Comparison of ENCODE assay signal across 18 cellular contexts in the genomic region with DNA sequence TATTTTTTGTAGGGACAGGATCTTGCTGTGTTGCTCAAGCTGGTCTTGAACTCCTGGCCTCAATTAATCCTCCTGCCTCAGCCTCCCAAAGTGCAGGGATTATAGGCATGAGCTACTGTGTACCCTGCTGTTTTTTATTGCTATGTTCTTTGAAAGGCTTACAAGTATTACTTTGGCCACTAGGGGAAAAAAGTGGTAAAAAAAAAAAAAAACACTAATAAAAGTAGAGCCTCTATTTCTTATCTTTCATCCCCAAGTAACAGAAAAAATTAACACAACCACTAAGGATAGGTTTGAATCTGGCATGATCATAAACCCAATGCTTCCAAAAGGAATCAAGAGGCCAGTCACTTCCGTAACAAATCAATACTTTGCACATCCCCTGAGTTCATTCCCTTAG. TPM values are rescaled to one million over a fixed set of nuclear protein-coding genes. Genes with fewer than 3 reads are reported as not detected.
DNase-seq lines count a peak whose midpoint lies in the region; ATAC-seq, FAIRE-seq and TF ChIP-seq lines count a peak whose summit lies in the region.
"Had no signal": no experiment of that assay in that cellular context is flagged by ENCODE, and none has a peak within 500 bp of the region (broad histone marks: within the 10 kb centered on the region; RNA-seq: fewer than 3 reads in every experiment).

No MANE protein-coding gene starts in this region.

- no peak overlapping the region for H2AFZ ChIP-seq in osteoblast (ENCODE audit: low read length)

- H4K20me1 ChIP-seq in osteoblast (ENCODE audit: insufficient read depth, low read length): peaks cover 13% of the 10 kb centered on the region

- DNase-seq in ELR (ENCODE audit: low read depth): peak; percentile 23
- no peak for DNase-seq in NB4 (ENCODE audit: low read depth)
- no peak for DNase-seq in colonic mucosa
- peak; percentile 46 for DNase-seq in osteoblast (ENCODE audit: insufficient read length, low spot score, missing footprints)
- DNase-seq in activated T-cell treated with anti-CD3 and anti-CD28 coated beads, Interleukin-2, amount 50 U/mL, for 1 hour: no peak
- no peak for DNase-seq in superior temporal gyrus (ENCODE audit: extremely low spot score)
- no peak for DNase-seq in GM12891 (ENCODE audit: insufficient read length, low spot score)
- DNase-seq: activated CD4-positive, alpha-beta T cell treated with anti-CD3 and anti-CD28 coated beads, Interleukin-2, amount 50 U/mL, for 4 hours; dermis blood vessel endothelial cell; DMS 273 treated with DMSO at 0.1 percent for 48 hours; left cardiac atrium; NCI-H2081 treated with DMSO at 0.1 percent for 48 hours; thyroid gland had no signal

- no peak overlapping the region for H3K9ac ChIP-seq in colonic mucosa (ENCODE audit: low read depth in 2 of 2, low read length in 2 of 2)

- no peak for FAIRE-seq in GM12891 (lab: Jason Lieb, UNC)
- FAIRE-seq: GM18507 had no signal

- peaks cover 24% of the 10 kb centered on the region for H3K79me2 ChIP-seq in osteoblast (ENCODE audit: insufficient read depth, low read length)

- H3K27ac ChIP-seq in colonic mucosa: no peak overlapping the region
- H3K27ac ChIP-seq in osteoblast (ENCODE audit: low read depth, low read length): no peak overlapping the region
- H3K27ac ChIP-seq: gastroesophageal sphincter, thyroid gland had no signal

- H3K4me3 ChIP-seq in NB4 (ENCODE audit: low read depth, low read length) (no peak overlapping the region), colonic mucosa (no peak overlapping the region), osteoblast (ENCODE audit: insufficient read depth, low read length) (no peak overlapping the region)
- H3K4me3 ChIP-seq: gastroesophageal sphincter, thyroid gland had no signal

- TF ChIP-seq CTCF in NB4 (IDR thresholded peaks at IDR 0.05; ENCODE audit: low read depth, low read length) (peak; percentile 11), colonic mucosa (IDR thresholded peaks at IDR 0.05) (peak; percentile 16), osteoblast (IDR thresholded peaks at IDR 0.05; ENCODE audit: extremely low read depth, low read depth, low read length) (peak; percentile 41)

- intact Hi-C loops in colonic mucosa (cut with DNase I): no loop called here

- no peaks in the 10 kb centered on the region for H3K9me3 ChIP-seq in colonic mucosa
- no peaks in the 10 kb centered on the region for H3K9me3 ChIP-seq in osteoblast (ENCODE audit: low read depth, low read length)
- H3K9me3 ChIP-seq: gastroesophageal sphincter, thyroid gland had no signal

- H3K27me3 ChIP-seq in colonic mucosa (no peaks in the 10 kb centered on the region), osteoblast (ENCODE audit: insufficient read depth, low read length) (no peaks in the 10 kb centered on the region)
- H3K27me3 ChIP-seq: gastroesophageal sphincter, thyroid gland had no signal

- no peak for ATAC-seq in GM18511 (IDR thresholded peaks at IDR 0.05; ENCODE audit: unreplicated experiment)
- ATAC-seq: activated naive CD4-positive, alpha-beta T cell treated with anti-CD3 and anti-CD28 coated beads, Interleukin-2, amount 50 U/mL, for 72 hours; gastroesophageal sphincter; left cardiac atrium; natural killer cell treated with Interleukin-12 subunit alpha and Interleukin-12 subunit beta and Interleukin-15 and Interleukin-18, amount 100 ng/mL, for 72 hours had no signal

- H3K36me3 ChIP-seq in colonic mucosa: peaks cover 7% of the 10 kb centered on the region
- peaks cover 32% of the 10 kb centered on the region for H3K36me3 ChIP-seq in osteoblast (ENCODE audit: insufficient read depth, low read length)

- TF ChIP-seq POLR2A in NB4 (IDR thresholded peaks at IDR 0.05; ENCODE audit: extremely low read depth, insufficient read length) (no peak), GM12891 (IDR thresholded peaks at IDR 0.05; ENCODE audit: low read depth, low read length) (no peak)

- H3K4me2 ChIP-seq in osteoblast (ENCODE audit: insufficient read depth, low read length): no peak overlapping the region

- H3K4me1 ChIP-seq in colonic mucosa (no peaks in the 10 kb centered on the region), osteoblast (ENCODE audit: insufficient read depth, low read length) (no peaks in the 10 kb centered on the region)
- H3K4me1 ChIP-seq: gastroesophageal sphincter, thyroid gland had no signal

TF ChIP-seq in GM12891, 5 proteins besides CTCF, POLR2A, EP300 and RAD21:
- TF ChIP-seq POLR2AphosphoS5 (IDR thresholded peaks at IDR 0.05; ENCODE audit: low read depth, low read length) (no peak), SPI1 (IDR thresholded peaks at IDR 0.05; ENCODE audit: low read depth, low read length) (no peak), PAX5 (IDR thresholded peaks at IDR 0.05; ENCODE audit: insufficient read depth, low read length, severe bottlenecking) (no peak), POU2F2 (IDR thresholded peaks at IDR 0.05; ENCODE audit: low read depth, low read length) (no peak), TAF1 (IDR thresholded peaks at IDR 0.05; ENCODE audit: low read depth, low read length) (no peak)

RNA-seq across cellular contexts. Expression of a gene that starts 11.6 kb away (rescaled TPM):
- total RNA-seq in colonic mucosa (10 to 100 TPM; 19.4 to 26.8 TPM), osteoblast (39.1 and 46.3 TPM in 2 replicates)
- 15.9 TPM for polyA plus RNA-seq in GM12891 (2012; ENCODE audit: low read depth, missing spikeins)

RNA-seq across cellular contexts. Expression of a gene that starts 43.2 kb away (rescaled TPM):
- total RNA-seq in colonic mucosa (1 to 10 TPM; 1.4 to 1.7 TPM), osteoblast (under 0.01 TPM in 2 replicates)
- 1.5 TPM for polyA plus RNA-seq in GM12891 (2012; ENCODE audit: low read depth, missing spikeins)
- total RNA-seq: natural killer cell treated with Interleukin-12 subunit alpha and Interleukin-12 subunit beta and Interleukin-15 and Interleukin-18, amount 100 ng/mL, for 72 hours; thyroid gland had no signal

Comparison
In these comparisons a context has a peak if more than half of its experiments do, and no peak if none do; other contexts are left out.
1. DNase-seq: peak in ELR (single experiment) and osteoblast (single experiment); none in NB4 (single experiment), colonic mucosa (single experiment), activated T-cell treated with anti-CD3 and anti-CD28 coated beads, Interleukin-2, amount 50 U/mL, for 1 hour (single experiment), superior temporal gyrus (single experiment) and GM12891 (single experiment).
2. Peak in every context shown above with its lines, with median percentiles within 50 percentile points of each other: CTCF ChIP-seq.